ENCODE assay signal across 17 cellular contexts in the genomic region with DNA sequence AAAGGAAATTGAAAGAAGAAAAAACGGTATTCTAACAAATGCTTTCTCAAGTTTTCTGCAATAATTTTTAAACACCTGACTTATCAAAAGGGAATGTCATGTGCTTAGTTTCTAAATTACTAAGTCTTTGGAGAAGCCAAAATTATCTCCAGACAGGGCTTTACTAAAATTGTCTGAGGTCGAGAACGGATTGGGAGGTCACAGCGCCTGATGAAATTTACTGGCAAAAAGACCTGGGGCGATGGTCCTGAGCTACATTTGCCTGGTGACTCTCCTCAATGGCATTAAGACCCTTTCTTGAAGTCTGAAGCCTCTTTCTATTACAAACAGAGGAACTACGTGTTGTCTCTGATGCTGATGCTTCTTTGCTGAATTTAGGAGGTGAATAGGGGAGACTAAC.
DNase-seq lines count a peak whose midpoint lies in the region; ATAC-seq, FAIRE-seq and TF ChIP-seq lines count a peak whose summit lies in the region.
"Had no signal": no experiment of that assay in that cellular context is flagged by ENCODE, and none has a peak within 500 bp of the region (broad histone marks: within the 10 kb centered on the region; RNA-seq: fewer than 3 reads in every experiment).

No MANE protein-coding gene starts in this region.

- POLR2A ChIA-PET in HepG2 (lab: Yijun Ruan, JAX): interaction anchor here (1.0 kb wide), 1 partner anchor 10 kb away, joined by 3 read pairs; no protein-coding TSS in a partner anchor

- H3K79me2 ChIP-seq in HepG2 (ENCODE audit: insufficient read depth, low read length): peaks cover under 1% of the 10 kb centered on the region
- H3K79me2 ChIP-seq in trophoblast cell (ENCODE audit: control insufficient read depth, insufficient read depth, low read length, poor library complexity): no peaks in the 10 kb centered on the region

- TF ChIP-seq RAD21 in HepG2 (CRISPR knock-in tag; IDR thresholded peaks at IDR 0.05): no peak

- H3K9me3 ChIP-seq in HepG2 (ENCODE audit: low read length) (no peaks in the 10 kb centered on the region), right lobe of liver (no peaks in the 10 kb centered on the region), adipocyte (ENCODE audit: control insufficient read depth, low read length) (peaks cover 4% of the 10 kb centered on the region), trophoblast cell (ENCODE audit: insufficient read depth, low read depth, low read length) (no peaks in the 10 kb centered on the region)
- H3K9me3 ChIP-seq: BLaER1 had no signal

- H4K12ac ChIP-seq in trophoblast cell (ENCODE audit: low read depth, low read length): no peak overlapping the region

- H3K4me1 ChIP-seq in HepG2 (ENCODE audit: insufficient read depth, low read length) (peaks cover 59% of the 10 kb centered on the region), right lobe of liver (peaks cover 0 to 24% (median 7%) of the 10 kb centered on the region in 4 donors), adipocyte (ENCODE audit: control insufficient read depth, insufficient read depth, low read length) (no peaks in the 10 kb centered on the region), trophoblast cell (ENCODE audit: control insufficient read depth in 1 of 2, insufficient read depth in 2 of 2, low read length in 2 of 2) (no peaks in the 10 kb centered on the region)
- H3K4me1 ChIP-seq: BLaER1 had no signal

- no peak for ATAC-seq in HepG2
- ATAC-seq in right lobe of liver: no peak
- no peak for ATAC-seq in GM21528 (IDR thresholded peaks at IDR 0.05; ENCODE audit: low FRiP score, unreplicated experiment)
- ATAC-seq: GM12878, GM23338 had no signal

- TF ChIP-seq EP300 in HepG2 (IDR thresholded peaks at IDR 0.05; ENCODE audit: low read depth in 2 of 2, low read length in 2 of 2) (no peak), HepG2 (CRISPR knock-in tag; IDR thresholded peaks at IDR 0.05; ENCODE audit: borderline replicate concordance) (no peak)

- H2BK5ac ChIP-seq in trophoblast cell (ENCODE audit: low read depth, low read length, poor library complexity): no peak overlapping the region

- FAIRE-seq in HepG2 (lab: Jason Lieb, UNC) (no peak), urothelium cell line (lab: Jason Lieb, UNC) (no peak)
- FAIRE-seq: GM12878, GM18507, HTR-8/SVneo had no signal

- H3K36me3 ChIP-seq in HepG2 (replicated peaks in 1 of 2; ENCODE audit: control insufficient read depth in 1 of 2, insufficient read depth in 2 of 2, low read length in 2 of 2) (no peaks in the 10 kb centered on the region), right lobe of liver (no peaks in the 10 kb centered on the region), adipocyte (ENCODE audit: control insufficient read depth, insufficient read depth, low read length, severe bottlenecking) (no peaks in the 10 kb centered on the region), trophoblast cell (ENCODE audit: control insufficient read depth in 1 of 2, insufficient read depth in 2 of 2, low read length in 2 of 2) (no peaks in the 10 kb centered on the region)
- H3K36me3 ChIP-seq: BLaER1 had no signal

- no peak overlapping the region for H3K14ac ChIP-seq in trophoblast cell (ENCODE audit: low read length)

- H3K4me2 ChIP-seq in HepG2 (ENCODE audit: low read depth, low read length) (no peak overlapping the region), trophoblast cell (ENCODE audit: low read length) (no peak overlapping the region)
- H3K4me2 ChIP-seq: BLaER1, GM23338 had no signal

- H2AFZ ChIP-seq in HepG2 (ENCODE audit: low read length) (no peak overlapping the region), trophoblast cell (ENCODE audit: insufficient read depth, low read length, poor library complexity) (no peak overlapping the region)
- H2AFZ ChIP-seq: GM23338 had no signal

- in situ Hi-C loops in HepG2 (cut with HindIII; ENCODE audit: extremely low pct_ligation_motif_present, low pct_unique_long_range_greater_than_20kb): no loop called here

- H3K27me3 ChIP-seq in HepG2 (ENCODE audit: control insufficient read depth in 1 of 2, insufficient read depth in 2 of 2, low read length in 2 of 2): no peaks in the 10 kb centered on the region
- H3K27me3 ChIP-seq in right lobe of liver: no peaks in the 10 kb centered on the region
- no peaks in the 10 kb centered on the region for H3K27me3 ChIP-seq in adipocyte (replicated peaks; ENCODE audit: control insufficient read depth, insufficient read depth, low read length)
- H3K27me3 ChIP-seq in trophoblast cell (ENCODE audit: insufficient read depth, low read length): no peaks in the 10 kb centered on the region
- H3K27me3 ChIP-seq: BLaER1 had no signal

- no peak overlapping the region for H3K18ac ChIP-seq in trophoblast cell (ENCODE audit: low read length)

- TF ChIP-seq POLR2A in HepG2 (IDR thresholded peaks at IDR 0.05; ENCODE audit: insufficient read depth in 1 of 2, low read depth in 2 of 2, low read length in 2 of 2): no peak
- no peak for TF ChIP-seq POLR2A in right lobe of liver (IDR thresholded peaks at IDR 0.05)

- H4K8ac ChIP-seq in trophoblast cell (ENCODE audit: low read depth, low read length): no peak overlapping the region

- no peak for DNase-seq in HepG2 (ENCODE audit: low spot score)
- DNase-seq in right lobe of liver: no peak
- DNase-seq in adipocyte (ENCODE audit: low read depth): no peak
- DNase-seq in trophoblast cell: peak; percentile 23 to 30
- DNase-seq in caudate nucleus (lab: John Stamatoyannopoulos, UW): no peak
- DNase-seq in HT-29 (ENCODE audit: low spot score): no peak
- no peak for DNase-seq in urothelium cell line (ENCODE audit: low spot score)
- DNase-seq: AML-193, Calu3, H7 had no signal

- H3K4me3 ChIP-seq in HepG2 (replicated peaks in 1 of 3; ENCODE audit: insufficient read depth in 1 of 3, low read depth in 2 of 3, low read length in 3 of 3) (no peak overlapping the region), right lobe of liver (no peak overlapping the region), adipocyte (ENCODE audit: low read length) (peak overlapping the region; percentile 21), trophoblast cell (ENCODE audit: low read depth, low read length) (no peak overlapping the region)
- H3K4me3 ChIP-seq: BLaER1, GM12878, GM23338 had no signal

- no peak overlapping the region for H2BK12ac ChIP-seq in trophoblast cell (ENCODE audit: low read length)

- intact Hi-C loops in HepG2 (cut with micrococcal nuclease; ENCODE audit: unreplicated experiment) (no loop called here), right lobe of liver (cut with DNase I) (no loop called here)

- H2BK120ac ChIP-seq in trophoblast cell (ENCODE audit: insufficient read depth, low read length, poor library complexity): no peak overlapping the region

- H3K23ac ChIP-seq in trophoblast cell (ENCODE audit: low read length): no peak overlapping the region

- WGBS in HepG2 (ENCODE audit: low lambda C conversion rate): over 99% methylated on average over 6 of the region's 6 CpGs
- WGBS in right lobe of liver (ENCODE audit: insufficient coverage, low coverage, low lambda C conversion rate, missing lambda C conversion rate): 89% methylated on average over 6 of the region's 6 CpGs
- no CpG with 5 or more reads among the region's 6 CpGs for WGBS in trophoblast cell (ENCODE audit: extremely low coverage, insufficient coverage, insufficient read length)

- H2AK5ac ChIP-seq in trophoblast cell (ENCODE audit: low read length): no peak overlapping the region

- peak overlapping the region; percentile 38 for H3K27ac ChIP-seq in HepG2 (ENCODE audit: extremely low read length, insufficient read depth, low read length)
- H3K27ac ChIP-seq in right lobe of liver: no peak overlapping the region
- H3K27ac ChIP-seq in trophoblast cell (ENCODE audit: low read depth, low read length): no peak overlapping the region
- H3K27ac ChIP-seq in caudate nucleus (ENCODE audit: low read depth, low read length): no peak overlapping the region
- H3K27ac ChIP-seq: 22Rv1, BLaER1 had no signal

- no TSS peak for BruUV-seq in HepG2 (replicated peaks; lab: Mats Ljungman, UMichigan)

- no peaks in the 10 kb centered on the region for H4K20me1 ChIP-seq in HepG2 (ENCODE audit: insufficient read depth, low read length)
- H4K20me1 ChIP-seq: BLaER1 had no signal

- CTCF ChIA-PET in HepG2 (lab: Yijun Ruan, JAX; ENCODE audit: low intra/inter-chr PET ratio, low total read pairs): no interaction called here

- H4K91ac ChIP-seq in trophoblast cell (ENCODE audit: low read depth, low read length): no peak overlapping the region

- H3K9ac ChIP-seq in HepG2 (ENCODE audit: insufficient read depth, low read depth, low read length) (no peak overlapping the region), adipocyte (ENCODE audit: low read length) (no peak overlapping the region), trophoblast cell (ENCODE audit: low read length) (no peak overlapping the region)
- H3K9ac ChIP-seq: BLaER1 had no signal

- H3K79me1 ChIP-seq in trophoblast cell (ENCODE audit: low read length): no peaks in the 10 kb centered on the region

- no peak overlapping the region for H3K4ac ChIP-seq in trophoblast cell (ENCODE audit: low read depth, low read length)

- TF ChIP-seq CTCF in HepG2 (CRISPR knock-in tag; IDR thresholded peaks at IDR 0.05) (no peak), right lobe of liver (IDR thresholded peaks at IDR 0.05) (no peak)

TF ChIP-seq in HepG2, 621 proteins besides CTCF, POLR2A, EP300 and RAD21:
- TF ChIP-seq RBAK (CRISPR knock-in tag; IDR thresholded peaks at IDR 0.05) (no peak), MEIS1 (CRISPR knock-in tag; IDR thresholded peaks at IDR 0.05; ENCODE audit: borderline replicate concordance) (no peak), ZNF446 (CRISPR knock-in tag; IDR thresholded peaks at IDR 0.05) (no peak), ZNF879 (CRISPR knock-in tag; IDR thresholded peaks at IDR 0.05) (no peak), MLLT10 (CRISPR knock-in tag; IDR thresholded peaks at IDR 0.05) (no peak), ZNF17 (CRISPR knock-in tag; IDR thresholded peaks at IDR 0.05) (no peak), KDM3A (CRISPR knock-in tag; IDR thresholded peaks at IDR 0.05; ENCODE audit: low read depth) (no peak), ZNF292 (CRISPR knock-in tag; IDR thresholded peaks at IDR 0.05; ENCODE audit: borderline replicate concordance, low read depth) (no peak), ZSCAN12 (CRISPR knock-in tag; IDR thresholded peaks at IDR 0.05) (no peak)
TF ChIP-seq in HepG2: peak in this region for 0.

Comparison
In these comparisons a context has a peak if more than half of its experiments do, and no peak if none do; other contexts are left out.
1. DNase-seq: peak in trophoblast cell (2 of 2); none in HepG2 (single experiment), right lobe of liver (0 of 3), adipocyte (single experiment), caudate nucleus (0 of 61), HT-29 (single experiment) and urothelium cell line (single experiment).